Comparison of ENCODE assay signal across 1 cellular context in the genomic region with DNA sequence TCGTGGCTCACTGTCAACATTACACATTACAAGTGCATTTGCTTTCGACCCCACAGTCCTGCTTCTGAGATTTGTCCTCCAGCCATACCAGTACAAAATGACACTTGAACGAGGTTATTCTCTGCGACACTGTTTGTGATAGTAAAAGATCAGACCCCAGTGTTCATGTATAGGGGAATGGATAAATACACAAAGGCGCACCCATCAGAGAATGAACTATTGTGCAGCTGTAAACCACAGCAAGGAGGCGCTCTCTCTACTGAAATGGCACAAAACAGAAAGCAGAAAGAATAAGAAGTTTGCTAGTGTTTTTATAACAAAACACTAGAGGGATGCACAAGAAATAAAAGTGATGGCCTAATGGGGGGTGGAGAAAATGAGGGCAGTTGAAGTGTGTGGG.
TF ChIP-seq lines count a peak whose summit lies in the region.

No MANE protein-coding gene starts in this region.

TF ChIP-seq in HepG2, 621 proteins besides CTCF, POLR2A, EP300 and RAD21:
- TF ChIP-seq TIGD3 (CRISPR knock-in tag; IDR thresholded peaks at IDR 0.05; ENCODE audit: borderline replicate concordance) (no peak), TSC22D2 (CRISPR knock-in tag; IDR thresholded peaks at IDR 0.05; ENCODE audit: borderline replicate concordance) (no peak), SMC3 (IDR thresholded peaks at IDR 0.05; ENCODE audit: low read length) (peak; percentile 28; the same call in 1 of the 2 replicates), ZNF333 (CRISPR knock-in tag; IDR thresholded peaks at IDR 0.05; ENCODE audit: borderline replicate concordance) (no peak), SMARCE1 (IDR thresholded peaks at IDR 0.05; ENCODE audit: borderline replicate concordance) (no peak), TBL1XR1 (IDR thresholded peaks at IDR 0.05; ENCODE audit: borderline replicate concordance, low read length, partially characterized antibody) (no peak), ZNF446 (CRISPR knock-in tag; IDR thresholded peaks at IDR 0.05) (no peak), STAG1 (CRISPR knock-in tag; IDR thresholded peaks at IDR 0.05) (peak; percentile 44), CHCHD3 (CRISPR knock-in tag; IDR thresholded peaks at IDR 0.05) (no peak), ZNF678 (CRISPR knock-in tag; IDR thresholded peaks at IDR 0.05) (no peak), ZNF607 (CRISPR knock-in tag; IDR thresholded peaks at IDR 0.05; ENCODE audit: borderline replicate concordance) (no peak)
- TF ChIP-seq, protein P1, sequence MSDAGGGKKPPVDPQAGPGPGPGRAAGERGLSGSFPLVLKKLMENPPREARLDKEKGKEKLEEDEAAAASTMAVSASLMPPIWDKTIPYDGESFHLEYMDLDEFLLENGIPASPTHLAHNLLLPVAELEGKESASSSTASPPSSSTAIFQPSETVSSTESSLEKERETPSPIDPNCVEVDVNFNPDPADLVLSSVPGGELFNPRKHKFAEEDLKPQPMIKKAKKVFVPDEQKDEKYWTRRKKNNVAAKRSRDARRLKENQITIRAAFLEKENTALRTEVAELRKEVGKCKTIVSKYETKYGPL (CRISPR knock-in tag; IDR thresholded peaks at IDR 0.05) = no peak
- TF ChIP-seq, protein P2, sequence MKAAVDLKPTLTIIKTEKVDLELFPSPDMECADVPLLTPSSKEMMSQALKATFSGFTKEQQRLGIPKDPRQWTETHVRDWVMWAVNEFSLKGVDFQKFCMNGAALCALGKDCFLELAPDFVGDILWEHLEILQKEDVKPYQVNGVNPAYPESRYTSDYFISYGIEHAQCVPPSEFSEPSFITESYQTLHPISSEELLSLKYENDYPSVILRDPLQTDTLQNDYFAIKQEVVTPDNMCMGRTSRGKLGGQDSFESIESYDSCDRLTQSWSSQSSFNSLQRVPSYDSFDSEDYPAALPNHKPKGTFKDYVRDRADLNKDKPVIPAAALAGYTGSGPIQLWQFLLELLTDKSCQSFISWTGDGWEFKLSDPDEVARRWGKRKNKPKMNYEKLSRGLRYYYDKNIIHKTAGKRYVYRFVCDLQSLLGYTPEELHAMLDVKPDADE (CRISPR knock-in tag; IDR thresholded peaks at IDR 0.05) = no peak
